ENCODE assay signal across 1 cellular context in the genomic region with DNA sequence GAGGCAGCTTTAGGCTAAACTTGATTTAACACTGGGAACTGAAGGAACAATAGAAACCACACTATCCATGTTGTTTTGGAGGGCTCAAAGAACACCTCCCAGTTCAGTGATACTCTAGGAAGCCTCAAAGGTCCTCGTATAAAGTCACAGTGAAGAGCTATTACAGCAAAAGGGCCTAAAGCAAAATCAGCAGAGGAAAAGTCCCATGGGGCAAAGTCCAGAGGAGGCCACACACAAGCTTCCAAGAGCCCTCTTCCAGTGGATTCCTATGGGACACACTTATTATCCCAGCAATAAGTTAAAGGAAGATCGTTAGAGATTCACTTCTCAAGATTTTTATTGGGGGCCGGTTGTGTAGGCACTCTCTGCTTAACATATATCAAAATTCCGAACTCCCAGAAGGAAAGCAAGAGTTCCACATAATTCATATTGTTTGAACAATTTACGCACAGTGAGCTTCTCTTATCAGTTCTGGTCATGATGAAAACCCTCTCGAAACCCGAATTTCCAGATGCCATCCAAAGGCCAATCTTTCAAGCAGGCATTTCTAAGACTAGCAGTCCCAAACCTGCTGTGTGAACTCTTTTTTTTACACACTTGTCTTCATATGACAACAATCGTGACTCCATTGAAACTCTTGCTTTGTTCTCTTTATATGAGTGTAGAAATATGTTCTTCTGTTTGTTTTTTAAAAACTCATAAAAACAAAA.
TF ChIP-seq lines count a peak whose summit lies in the region.

No MANE protein-coding gene starts in this region.

TF ChIP-seq in GM23338, 12 proteins besides CTCF, POLR2A, EP300 and RAD21:
- TF ChIP-seq NANOG (IDR thresholded peaks at IDR 0.05; ENCODE audit: borderline replicate concordance): no peak
- no peak for TF ChIP-seq EZH2phosphoT487 (IDR thresholded peaks at IDR 0.05; ENCODE audit: unreplicated experiment)
- no peak for TF ChIP-seq EZH2 (IDR thresholded peaks at IDR 0.05; ENCODE audit: low read depth, unreplicated experiment)
- TF ChIP-seq ZNF114 (CRISPR knock-in tag; IDR thresholded peaks at IDR 0.05): no peak
- no peak for TF ChIP-seq STAT1 (IDR thresholded peaks at IDR 0.05; ENCODE audit: unreplicated experiment)
- no peak for TF ChIP-seq POLR2AphosphoS5 (IDR thresholded peaks at IDR 0.05; ENCODE audit: low read depth)
- TF ChIP-seq CREB1 (CRISPR knock-in tag; IDR thresholded peaks at IDR 0.05; ENCODE audit: low read depth): no peak
- TF ChIP-seq ETS1 (IDR thresholded peaks at IDR 0.05): no peak
- no peak for TF ChIP-seq REST (IDR thresholded peaks at IDR 0.05; ENCODE audit: unreplicated experiment)
- TF ChIP-seq ZNF331 (CRISPR knock-in tag; IDR thresholded peaks at IDR 0.05; ENCODE audit: low read depth): no peak
- TF ChIP-seq ZNF462 (CRISPR knock-in tag; IDR thresholded peaks at IDR 0.05): no peak
